ENCODE assay signal across 1 cellular context in genomic region chr17:79010304-79010646, GRCh38.
TF ChIP-seq lines count a peak whose summit lies in the region.

No MANE protein-coding gene starts in this region.

TF ChIP-seq in HCT116, 20 proteins besides CTCF, POLR2A, EP300 and RAD21 (continued from another document):
- no peak for TF ChIP-seq REST (IDR thresholded peaks at IDR 0.05; ENCODE audit: low read depth)
- TF ChIP-seq ELF1 (IDR thresholded peaks at IDR 0.05; ENCODE audit: borderline replicate concordance, low read depth) = no peak
- TF ChIP-seq EZH2 (IDR thresholded peaks at IDR 0.05) = no peak
- TF ChIP-seq TCF7L2 (IDR thresholded peaks at IDR 0.05; ENCODE audit: borderline replicate concordance, extremely low read depth, insufficient read depth, insufficient read length) = no peak
- no peak for TF ChIP-seq MAX (IDR thresholded peaks at IDR 0.05)
TF ChIP-seq in HCT116: peak in this region for 0.
